8 cellular contexts compared by ENCODE assay signal in genomic region chr4:55554453-55555030, GRCh38. TPM values are rescaled to one million over a fixed set of nuclear protein-coding genes. Genes with fewer than 3 reads are reported as not detected.
DNase-seq lines count a peak whose midpoint lies in the region; FAIRE-seq and TF ChIP-seq lines count a peak whose summit lies in the region.

No MANE protein-coding gene starts in this region.

- H3K4me3 Mint-ChIP-seq in MCF 10A (ENCODE audit: unreplicated experiment): no peak overlapping the region

- H3K18ac ChIP-seq in mesenchymal stem cell (ENCODE audit: low read depth in 1 of 2, low read length in 2 of 2): no peak overlapping the region

- H2BK12ac ChIP-seq in mesenchymal stem cell (ENCODE audit: low read length in 2 of 2): no peak overlapping the region

- no peaks in the 10 kb centered on the region for H3K27me3 Mint-ChIP-seq in MCF 10A (ENCODE audit: insufficient read depth, unreplicated experiment)

- H3K27me3 ChIP-seq in mesenchymal stem cell (ENCODE audit: control insufficient read depth in 1 of 2, insufficient read depth in 1 of 2, low read length in 2 of 2): no peaks in the 10 kb centered on the region

- WGBS in mesenchymal stem cell: no CpG with 5 or more reads among the region's 2 CpGs

- no peak overlapping the region for H2BK5ac ChIP-seq in mesenchymal stem cell (ENCODE audit: low read depth, low read length, poor library complexity, severe bottlenecking)

- no peak overlapping the region for H2BK15ac ChIP-seq in mesenchymal stem cell (ENCODE audit: low read depth, poor library complexity, severe bottlenecking)

- H3K4me3 ChIP-seq in mesenchymal stem cell (ENCODE audit: insufficient read depth in 1 of 2, low read depth in 1 of 2, low read length in 2 of 2): peak overlapping the region in 1 of 2 experiments; percentile 81

- no peaks in the 10 kb centered on the region for H3K9me3 ChIP-seq in mesenchymal stem cell (ENCODE audit: control insufficient read depth, low read length)

- no peak overlapping the region for H4K8ac ChIP-seq in mesenchymal stem cell (ENCODE audit: low read length)

- no peak overlapping the region for H3K27ac Mint-ChIP-seq in MCF 10A (ENCODE audit: low read depth, unreplicated experiment)

- H2BK120ac ChIP-seq in mesenchymal stem cell (ENCODE audit: low read depth, low read length): no peak overlapping the region

- intact Hi-C loops in MCF 10A (cut with micrococcal nuclease): loop anchor here (1.0 to 5.0 kb wide), 2 partner anchors 109 to 557 kb away; no protein-coding TSS in a partner anchor
- intact Hi-C loops in posterior vena cava (cut with DNase I): loop anchor here in 1 of 2 donors (5.0 kb wide), 1 partner anchor 512 kb away; no protein-coding TSS in a partner anchor

- CTCF ChIA-PET in MCF 10A (lab: Yijun Ruan, JAX): interaction anchor here (0.6 to 1.5 kb wide), 10 partner anchors 24 to 366 kb away, joined by 3 to 9 read pairs (median 3); no protein-coding TSS in a partner anchor

- no peak overlapping the region for H3K14ac ChIP-seq in mesenchymal stem cell (ENCODE audit: low read length in 2 of 2)

- H2AFZ ChIP-seq in mesenchymal stem cell (ENCODE audit: low read depth, low read length): no peak overlapping the region

- peaks cover 7% of the 10 kb centered on the region for H3K36me3 Mint-ChIP-seq in MCF 10A (ENCODE audit: insufficient read depth, unreplicated experiment)

- H3K4me2 ChIP-seq in mesenchymal stem cell (ENCODE audit: low read length, poor library complexity, severe bottlenecking): no peak overlapping the region

- BruUV-seq in MCF 10A (replicated peaks; lab: Mats Ljungman, UMichigan): no TSS peak

- H2AK5ac ChIP-seq in mesenchymal stem cell (ENCODE audit: low read length, severe bottlenecking): no peak overlapping the region

- H4K91ac ChIP-seq in mesenchymal stem cell (ENCODE audit: low read length): no peak overlapping the region

- H3K4ac ChIP-seq in mesenchymal stem cell (ENCODE audit: low read depth in 1 of 2, low read length in 2 of 2): no peak overlapping the region

- DNase-seq in HT-29 (ENCODE audit: low spot score): peak; percentile 56
- peak; percentile 48 for DNase-seq in MCF 10A (ENCODE audit: unreplicated experiment)
- DNase-seq in mesenchymal stem cell: peak; percentile 44
- DNase-seq in GM19239 (ENCODE audit: insufficient read length, low spot score): no peak
- no peak for DNase-seq in stimulated activated naive CD4-positive, alpha-beta T cell treated with Interleukin-2 at 50 U/mL for 16 hours (lab: John Stamatoyannopoulos, UW)
- no peak for DNase-seq in activated CD4-positive, CD25-positive, alpha-beta regulatory T cell (lab: John Stamatoyannopoulos, UW)
- DNase-seq in posterior vena cava (ENCODE audit: low spot score): no peak

- H3K27ac ChIP-seq in C4-2B: no peak overlapping the region
- H3K27ac ChIP-seq in mesenchymal stem cell (ENCODE audit: low read length, poor library complexity, severe bottlenecking): no peak overlapping the region

- peak; percentile 49 for TF ChIP-seq CTCF in C4-2B (conservative IDR thresholded peaks at IDR 0.05)
- TF ChIP-seq CTCF in MCF 10A (IDR thresholded peaks at IDR 0.05; ENCODE audit: unreplicated experiment): peak; percentile 32

- H3K36me3 ChIP-seq in mesenchymal stem cell (ENCODE audit: control insufficient read depth in 1 of 2, insufficient read depth in 2 of 2, low read depth in 1 of 2, low read length in 2 of 2): no peaks in the 10 kb centered on the region

- H3K23ac ChIP-seq in mesenchymal stem cell (ENCODE audit: low read length in 2 of 2): no peak overlapping the region

- H3K4me1 ChIP-seq in mesenchymal stem cell (ENCODE audit: control insufficient read depth, insufficient read depth, low read depth, low read length): no peaks in the 10 kb centered on the region

- no peaks in the 10 kb centered on the region for H3K9me3 Mint-ChIP-seq in MCF 10A (ENCODE audit: unreplicated experiment)

- H3K79me1 ChIP-seq in mesenchymal stem cell (replicated peaks; ENCODE audit: low read length, poor library complexity, severe bottlenecking): no peaks in the 10 kb centered on the region

- POLR2A ChIA-PET in MCF 10A (lab: Yijun Ruan, JAX): interaction anchor here (0.9 kb wide), 1 partner anchor 126 kb away, joined by 3 read pairs; no protein-coding TSS in a partner anchor

- peak overlapping the region; percentile 84 for H3K9ac ChIP-seq in mesenchymal stem cell (ENCODE audit: low read length)

- H3K4me1 Mint-ChIP-seq in MCF 10A (ENCODE audit: insufficient read depth, unreplicated experiment): peaks cover 11% of the 10 kb centered on the region

- no peak for FAIRE-seq in GM19239 (lab: Jason Lieb, UNC)

RNA-seq across cellular contexts. Expression of gene CLOCK, which starts 7.8 kb away (rescaled TPM):
- 7.3 and 9.5 TPM in 2 replicates for total RNA-seq in HT-29 (2014; rRNA removed; shearing (Covaris generic))
- 37.6 and 44.0 TPM in 2 replicates for total RNA-seq in MCF 10A (2022)
- polyA plus RNA-seq in mesenchymal stem cell (2013, experiment 1 of 2): 10.4 TPM
- 11.6 TPM for polyA plus RNA-seq in mesenchymal stem cell (2013, experiment 2 of 2)
- 10 to 100 TPM; 35.2 to 45.1 TPM for total RNA-seq in posterior vena cava

RNA-seq across cellular contexts. Expression of gene PDCL2, which starts 37.5 kb away (rescaled TPM):
- not detected in 2 replicates for total RNA-seq in HT-29 (2014; rRNA removed; shearing (Covaris generic))
- total RNA-seq in MCF 10A (2022): not detected in 2 replicates
- polyA plus RNA-seq in mesenchymal stem cell (2013, experiment 1 of 2): not detected
- not detected for polyA plus RNA-seq in mesenchymal stem cell (2013, experiment 2 of 2)
- total RNA-seq in posterior vena cava: not detected

Comparison
In these comparisons a context has a peak if more than half of its experiments do, and no peak if none do; other contexts are left out.
1. DNase-seq: peak in HT-29 (single experiment), MCF 10A (single experiment) and mesenchymal stem cell (single experiment); none in GM19239 (single experiment), stimulated activated naive CD4-positive, alpha-beta T cell treated with Interleukin-2 at 50 U/mL for 16 hours (single experiment), activated CD4-positive, CD25-positive, alpha-beta regulatory T cell (0 of 4) and posterior vena cava (single experiment).